In the genomic region with DNA sequence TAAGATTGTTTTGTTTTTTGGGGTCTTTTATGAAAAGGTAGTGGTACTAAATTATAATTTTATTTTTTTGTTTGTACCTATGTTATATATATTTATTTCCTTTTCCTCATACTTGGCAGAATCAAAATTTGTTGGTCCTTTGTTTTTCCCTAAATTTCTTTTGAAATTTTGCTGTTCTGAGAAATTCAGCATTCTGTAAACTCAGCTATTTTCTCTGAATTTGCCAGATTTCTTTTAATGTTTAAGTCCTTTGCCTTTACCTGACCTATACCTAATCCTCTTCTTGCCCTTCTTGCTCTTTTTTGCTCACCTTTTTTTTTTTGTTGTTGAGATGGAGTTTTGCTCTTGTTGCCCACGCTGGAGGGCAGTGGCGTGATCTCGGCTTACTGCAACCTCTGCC, we compare ENCODE assay signal across 15 cellular contexts. TPM values are rescaled to one million over a fixed set of nuclear protein-coding genes. Genes with fewer than 3 reads are reported as not detected.
DNase-seq lines count a peak whose midpoint lies in the region; ATAC-seq, FAIRE-seq and TF ChIP-seq lines count a peak whose summit lies in the region.
"Had no signal": no experiment of that assay in that cellular context is flagged by ENCODE, and none has a peak within 500 bp of the region (broad histone marks: within the 10 kb centered on the region; RNA-seq: fewer than 3 reads in every experiment).

No MANE protein-coding gene starts in this region.

- POLR2A ChIA-PET in A549 (lab: Yijun Ruan, JAX): no interaction called here

- H3K27me3 Mint-ChIP-seq in H9 (ENCODE audit: low read depth): no peaks in the 10 kb centered on the region
- H3K27me3 Mint-ChIP-seq in dendritic cell treated with granulocyte-macrophage colony-stimulating factor and Interleukin-4, amounts not matched to agents 40 ng/mL and 50 ng/mL, for 4 days: no peaks in the 10 kb centered on the region
- no peaks in the 10 kb centered on the region for H3K27me3 Mint-ChIP-seq in progenitor cell of endocrine pancreas

- no peaks in the 10 kb centered on the region for H3K36me3 ChIP-seq in testis (ENCODE audit: low read depth, missing control alignments)

- H2BK5ac ChIP-seq in H9 (ENCODE audit: insufficient read length, low read length): no peak overlapping the region

- no peak overlapping the region for H3K27ac ChIP-seq in A549
- no peak overlapping the region for H3K27ac ChIP-seq in H9 (ENCODE audit: insufficient read length, low read depth, low read length)
- no peak overlapping the region for H3K27ac ChIP-seq in testis
- H3K27ac ChIP-seq: BLaER1, GM23248, HL-60 had no signal

- no peak for TF ChIP-seq EP300 in A549 (IDR thresholded peaks at IDR 0.05)

- H3K23me2 ChIP-seq in H9 (ENCODE audit: insufficient read length, low read depth, low read length, poor library complexity, severe bottlenecking): no peaks in the 10 kb centered on the region

- no peak overlapping the region for H2AK5ac ChIP-seq in H9 (ENCODE audit: insufficient read length, low read length)

- no peaks in the 10 kb centered on the region for H3K79me1 ChIP-seq in H9 (ENCODE audit: insufficient read depth, low read depth, low read length, poor library complexity, severe bottlenecking)

- H3K14ac ChIP-seq in H9 (ENCODE audit: insufficient read depth, low read length): no peak overlapping the region

- no peak overlapping the region for H3K9ac ChIP-seq in H9 (ENCODE audit: extremely low read depth, insufficient read length, low read length)
- H3K9ac ChIP-seq: BLaER1, GM23248 had no signal

- H3T11ph ChIP-seq in H9 (ENCODE audit: low read length): no peak overlapping the region

- H3K4me1 Mint-ChIP-seq in H9 (no peaks in the 10 kb centered on the region), progenitor cell of endocrine pancreas (ENCODE audit: low read depth) (no peaks in the 10 kb centered on the region)
- peaks cover 12% of the 10 kb centered on the region for H3K4me1 Mint-ChIP-seq in dendritic cell treated with granulocyte-macrophage colony-stimulating factor and Interleukin-4, amounts not matched to agents 40 ng/mL and 50 ng/mL, for 4 days (ENCODE audit: low read depth)

- H2BK12ac ChIP-seq in H9 (ENCODE audit: insufficient read length, low read depth, low read length): no peak overlapping the region

- H3K4me2 ChIP-seq in A549 (no peak overlapping the region), H9 (ENCODE audit: insufficient read depth, insufficient read length, low read length) (no peak overlapping the region)
- H3K4me2 ChIP-seq: BLaER1 had no signal

- DNase-seq in A549 (ENCODE audit: low read depth in 1 of 2, low spot score in 1 of 2): no peak
- no peak for DNase-seq in H9
- DNase-seq in progenitor cell of endocrine pancreas (ENCODE audit: low spot score, unreplicated experiment): no peak
- DNase-seq in DMS79 treated with DMSO at 0.1 percent for 48 hours (lab: John Stamatoyannopoulos, UW): no peak
- no peak for DNase-seq in stimulated activated naive CD4-positive, alpha-beta T cell treated with Interleukin-2 at 50 U/mL for 16 hours (lab: John Stamatoyannopoulos, UW)
- no peak for DNase-seq in testis
- DNase-seq: Calu3, DMS 273 treated with DMSO at 0.1 percent for 48 hours, GM23248, H7, KG1 had no signal

- no peaks in the 10 kb centered on the region for H3K9me3 Mint-ChIP-seq in H9
- H3K9me3 Mint-ChIP-seq in dendritic cell treated with granulocyte-macrophage colony-stimulating factor and Interleukin-4, amounts not matched to agents 40 ng/mL and 50 ng/mL, for 4 days: no peaks in the 10 kb centered on the region
- no peaks in the 10 kb centered on the region for H3K9me3 Mint-ChIP-seq in progenitor cell of endocrine pancreas (ENCODE audit: low read depth)

- H3K4ac ChIP-seq in H9 (ENCODE audit: low read depth, low read length): no peak overlapping the region

- H4K20me1 ChIP-seq in H9 (ENCODE audit: control insufficient read depth, insufficient read depth, insufficient read length): no peaks in the 10 kb centered on the region
- H4K20me1 ChIP-seq: BLaER1 had no signal

- H3K27me3 ChIP-seq in H9 (ENCODE audit: insufficient read depth, low read length): no peaks in the 10 kb centered on the region
- H3K27me3 ChIP-seq in testis: no peaks in the 10 kb centered on the region
- H3K27me3 ChIP-seq: BLaER1 had no signal

- no peak overlapping the region for H3K56ac ChIP-seq in H9 (ENCODE audit: insufficient read length, low read depth, low read length)

- H3K4me3 ChIP-seq in A549: no peak overlapping the region
- H3K4me3 ChIP-seq in testis: no peak overlapping the region
- H3K4me3 ChIP-seq: BLaER1, GM23248 had no signal

- TF ChIP-seq POLR2A in A549 (IDR thresholded peaks at IDR 0.05; ENCODE audit: low read length): no peak
- no peak for TF ChIP-seq POLR2A in testis (IDR thresholded peaks at IDR 0.05)

- no peak overlapping the region for H3K4me3 Mint-ChIP-seq in H9
- H3K4me3 Mint-ChIP-seq in dendritic cell treated with granulocyte-macrophage colony-stimulating factor and Interleukin-4, amounts not matched to agents 40 ng/mL and 50 ng/mL, for 4 days: no peak overlapping the region
- H3K4me3 Mint-ChIP-seq in progenitor cell of endocrine pancreas (ENCODE audit: low read depth): no peak overlapping the region

- 97% methylated on average over 3 of the region's 3 CpGs for whole genome bisulfite sequencing in A549 (ENCODE audit: missing lambda C conversion rate)
- WGBS in H9 (ENCODE audit: extremely low coverage, insufficient read length, low lambda C conversion rate): no CpG with 5 or more reads among the region's 3 CpGs
- WGBS in testis, 2 donors: 95 to 100% methylated on average over 3 of the region's 3 CpGs

- H3K18ac ChIP-seq in H9 (ENCODE audit: insufficient read length, low read depth, low read length): no peak overlapping the region

- H4K8ac ChIP-seq in H9 (replicated peaks; ENCODE audit: insufficient read length, low read depth, low read length): no peak overlapping the region

- TF ChIP-seq CTCF in A549 (IDR thresholded peaks at IDR 0.05): no peak
- no peak for TF ChIP-seq CTCF in H9 (conservative IDR thresholded peaks at IDR 0.05)
- no peak for TF ChIP-seq CTCF in progenitor cell of endocrine pancreas (IDR thresholded peaks at IDR 0.05; ENCODE audit: unreplicated experiment)
- TF ChIP-seq CTCF in testis (IDR thresholded peaks at IDR 0.05): no peak

- H3K9me3 ChIP-seq in A549: no peaks in the 10 kb centered on the region
- no peaks in the 10 kb centered on the region for H3K9me3 ChIP-seq in H9 (ENCODE audit: control insufficient read depth, low read depth, low read length)
- H3K9me3 ChIP-seq in testis: no peaks in the 10 kb centered on the region

- H3K4me1 ChIP-seq in A549 (no peaks in the 10 kb centered on the region), H9 (ENCODE audit: insufficient read depth, low read length) (no peaks in the 10 kb centered on the region), testis (no peaks in the 10 kb centered on the region)

- H2BK15ac ChIP-seq in H9 (ENCODE audit: low read depth, low read length): no peak overlapping the region

- CTCF ChIA-PET in A549 (lab: Yijun Ruan, JAX): interaction anchor here (1.0 kb wide), 1 partner anchor 18 kb away, joined by 4 read pairs; no protein-coding TSS in a partner anchor

- H3K27ac Mint-ChIP-seq in H9 (peak overlapping the region; percentile 37 to 59 (median 50); a peak in 3 of 7 replicates), progenitor cell of endocrine pancreas (peak overlapping the region; percentile 23)
- peak overlapping the region; percentile 79 for H3K27ac Mint-ChIP-seq in dendritic cell treated with granulocyte-macrophage colony-stimulating factor and Interleukin-4, amounts not matched to agents 40 ng/mL and 50 ng/mL, for 4 days

- FAIRE-seq in A549 (lab: Jason Lieb, UNC): no peak
- FAIRE-seq: GM12891 had no signal

- no peak overlapping the region for H3K23ac ChIP-seq in H9 (ENCODE audit: insufficient read length, low read depth, low read length)

- no peak for ATAC-seq in A549

- no peak overlapping the region for H4K5ac ChIP-seq in H9 (ENCODE audit: insufficient read length, low read depth, low read length)

- no peak for TF ChIP-seq RAD21 in A549 (conservative IDR thresholded peaks at IDR 0.05 in 1 of 2, IDR thresholded peaks at IDR 0.05 in 1 of 2)

- no peak overlapping the region for H2BK120ac ChIP-seq in H9 (ENCODE audit: low read depth, low read length, poor library complexity, severe bottlenecking)

- peaks cover 8 to 44% (median 31%) of the 10 kb centered on the region in 3 experiments for H3K36me3 Mint-ChIP-seq in H9 (ENCODE audit: insufficient read depth in 1 of 3, low read depth in 3 of 3)
- H3K36me3 Mint-ChIP-seq in dendritic cell treated with granulocyte-macrophage colony-stimulating factor and Interleukin-4, amounts not matched to agents 40 ng/mL and 50 ng/mL, for 4 days (ENCODE audit: low read depth): peaks cover 57% of the 10 kb centered on the region
- peaks cover 25% of the 10 kb centered on the region for H3K36me3 Mint-ChIP-seq in progenitor cell of endocrine pancreas (ENCODE audit: insufficient read depth)

- no peaks in the 10 kb centered on the region for H3K79me2 ChIP-seq in H9 (ENCODE audit: insufficient read depth, low read length)

- no peak overlapping the region for H4K91ac ChIP-seq in H9 (ENCODE audit: insufficient read length, low read depth, low read length)

- intact Hi-C loops in dendritic cell treated with granulocyte-macrophage colony-stimulating factor and Interleukin-4, amounts not matched to agents 40 ng/mL and 50 ng/mL, for 4 days (cut with micrococcal nuclease): no loop called here
- intact Hi-C loops in testis (cut with DNase I; ENCODE audit: low total_unique reads): no loop called here

- H2AFZ ChIP-seq in H9 (ENCODE audit: low read length): no peak overlapping the region
- H2AFZ ChIP-seq: GM23248 had no signal

- no peak overlapping the region for H2BK20ac ChIP-seq in H9 (ENCODE audit: low read depth, low read length, poor library complexity, severe bottlenecking)

TF ChIP-seq in A549, 52 proteins besides CTCF, POLR2A, EP300 and RAD21:
- TF ChIP-seq ESRRA (IDR thresholded peaks at IDR 0.05; ENCODE audit: borderline replicate concordance, low read length) (no peak), MAZ (IDR thresholded peaks at IDR 0.05; ENCODE audit: borderline replicate concordance, low read depth, low read length) (no peak), MAFK (IDR thresholded peaks at IDR 0.05; ENCODE audit: partially characterized antibody) (peak; percentile 13), NFE2L2 (conservative IDR thresholded peaks at IDR 0.05; ENCODE audit: low read length) (no peak), GATA3 (IDR thresholded peaks at IDR 0.05; ENCODE audit: borderline replicate concordance) (no peak), CHD4 (IDR thresholded peaks at IDR 0.05; ENCODE audit: borderline replicate concordance) (no peak)
TF ChIP-seq in A549: peak in this region for 1.

RNA-seq across cellular contexts. Expression of gene N4BP2, which starts 55.7 kb away (rescaled TPM):
- polyA plus RNA-seq in A549 (2011; rRNA removed) (8.3 and 10.4 TPM in 2 replicates), A549 (2017; fragmentation: RNase III; extraction: RNeasy Plus Mini Kit Qiagen cat#74134 plus additional on column Dnase treatment) (2.6 to 3.0 TPM (median 2.7 TPM) in 3 replicates), testis (ENCODE audit: insufficient read depth, low read depth, low replicate concordance) (3.9 TPM)
- polyA plus RNA-seq in A549 (2012; cell fraction: cytosol; rRNA removed): 0.77 and 0.84 TPM in 2 replicates
- polyA plus RNA-seq in A549 (2012; cell fraction: nucleus; rRNA removed): 0.58 and 0.89 TPM in 2 replicates
- 6.3 and 6.6 TPM in 2 replicates for polyA minus RNA-seq in A549 (2011; rRNA and poly(A)+ RNA removed)
- total RNA-seq in H9 (2021) (35.0 and 36.4 TPM in 2 replicates), progenitor cell of endocrine pancreas (49.3 and 50.5 TPM in 2 replicates), testis (10 to 100 TPM in 1 of 2 donors, 1 to 10 TPM in 1; 8.5 to 14.6 TPM)

Comparison
In these comparisons a context has a peak if more than half of its experiments do, and no peak if none do; other contexts are left out.
1. H3K27ac Mint-ChIP-seq: peak in every context shown above with its lines; median percentile 79 in dendritic cell treated with granulocyte-macrophage colony-stimulating factor and Interleukin-4, amounts not matched to agents 40 ng/mL and 50 ng/mL, for 4 days; 50 in H9; 23 in progenitor cell of endocrine pancreas.